ENCODE assay signal across 10 cellular contexts in the genomic region with DNA sequence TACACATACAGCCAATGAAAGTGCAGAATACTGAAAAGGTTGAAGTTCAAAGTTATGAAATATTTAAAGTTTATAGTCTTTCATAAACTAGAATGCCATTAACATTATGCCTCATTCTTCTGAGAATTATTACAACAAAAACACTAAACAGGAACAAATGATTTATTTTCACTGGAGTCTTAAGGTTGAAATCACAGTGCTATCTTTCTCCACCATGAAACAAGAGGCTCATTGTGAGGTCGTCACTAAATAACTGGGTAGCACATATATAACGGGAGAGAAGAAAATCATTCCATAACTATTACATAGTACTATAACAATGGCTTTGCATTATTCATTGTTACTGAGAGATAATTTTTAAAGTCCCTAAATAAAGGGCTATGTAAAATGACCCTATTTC. TPM values are rescaled to one million over a fixed set of nuclear protein-coding genes. Genes with fewer than 3 reads are reported as not detected.
"Had no signal": no experiment of that assay in that cellular context is flagged by ENCODE, and none has a peak within 500 bp of the region (broad histone marks: within the 10 kb centered on the region; RNA-seq: fewer than 3 reads in every experiment).

No MANE protein-coding gene starts in this region.

- H3K4me1 ChIP-seq: HAP-1 had no signal

- ATAC-seq: HCT116, K562 had no signal

- H3K4me3 ChIP-seq: GM23248, HAP-1, K562 had no signal

- FAIRE-seq: HTR-8/SVneo, K562 had no signal

- H3K9me3 ChIP-seq: HAP-1 had no signal

- H3K27ac ChIP-seq: GM23248 had no signal

- DNase-seq: GM23248, GOT3, H7, HFFc6, IMR-90, KG1 had no signal

RNA-seq across cellular contexts. Expression of a gene that starts 5.1 kb away (rescaled TPM):
- polyA plus RNA-seq: GM23248, IMR-90, K562 had no signal
